ENCODE assay signal across 10 cellular contexts in genomic region chr13:30461279-30462066, GRCh38. TPM values are rescaled to one million over a fixed set of nuclear protein-coding genes. Genes with fewer than 3 reads are reported as not detected.
DNase-seq lines count a peak whose midpoint lies in the region; ATAC-seq, FAIRE-seq and TF ChIP-seq lines count a peak whose summit lies in the region.
"Not testable (repeated sequence)": the region's sequence is repeated elsewhere in the genome, so short reads cannot be mapped to it uniquely, and the experiment has no call there.
"Had no signal": no experiment of that assay in that cellular context is flagged by ENCODE, and none has a peak within 500 bp of the region (broad histone marks: within the 10 kb centered on the region; RNA-seq: fewer than 3 reads in every experiment).

No MANE protein-coding gene starts in this region.

- not testable (repeated sequence) for H3K9me3 Mint-ChIP-seq in activated CD8-positive, alpha-beta T cell treated with anti-CD3 and anti-CD28 coated beads for 36 hours; stimulated activated effector memory CD8-positive, alpha-beta T cell treated with anti-CD3 and anti-CD28 coated beads, Interleukin-12 subunit alpha, Interleukin-12 subunit beta, amount 100 ng/mL, for 72 hours

- H3K27ac Mint-ChIP-seq in activated CD8-positive, alpha-beta T cell treated with anti-CD3 and anti-CD28 coated beads for 36 hours = peak overlapping the region; percentile 73
- peak overlapping the region; percentile 88 for H3K27ac Mint-ChIP-seq in stimulated activated effector memory CD8-positive, alpha-beta T cell treated with anti-CD3 and anti-CD28 coated beads, Interleukin-12 subunit alpha, Interleukin-12 subunit beta, amount 100 ng/mL, for 72 hours

- FAIRE-seq in frontal cortex (lab: Jason Lieb, UNC) = peak; percentile 6

- H3K27ac ChIP-seq in BLaER1 = peak overlapping the region; percentile 100
- peak overlapping the region; percentile 7 for H3K27ac ChIP-seq in muscle layer of colon (ENCODE audit: low read depth, low read length)

- CTCF ChIA-PET in activated CD8-positive, alpha-beta T cell treated with anti-CD3 and anti-CD28 coated beads for 36 hours (lab: Charles Lee) = interaction anchor here (0.6 to 1.8 kb wide), 5 partner anchors 30 to 739 kb away, joined by 3 to 8 read pairs (median 5); partner anchors contain the start of gene B3GLCT

- intact Hi-C loops in activated CD8-positive, alpha-beta T cell treated with anti-CD3 and anti-CD28 coated beads for 36 hours (cut with micrococcal nuclease) = loop anchor here (10.0 kb wide), 3 partner anchors 87 to 327 kb away; no protein-coding TSS in a partner anchor

- peak; percentile 42 for DNase-seq in NCI-H748 treated with DMSO at 0.1 percent for 48 hours (lab: John Stamatoyannopoulos, UW)
- not testable (repeated sequence) for DNase-seq in activated CD8-positive, alpha-beta T cell treated with anti-CD3 and anti-CD28 coated beads for 36 hours; frontal cortex (ENCODE audit: low spot score in 2 of 2); stimulated activated effector memory CD8-positive, alpha-beta T cell treated with anti-CD3 and anti-CD28 coated beads, Interleukin-12 subunit alpha, Interleukin-12 subunit beta, amount 100 ng/mL, for 72 hours (ENCODE audit: low spot score in 2 of 2)
- DNase-seq in central memory CD4-positive, alpha-beta T cell = peak; percentile 51

- peaks cover 37% of the 10 kb centered on the region for H4K20me1 ChIP-seq in BLaER1

- ATAC-seq in GM18861 (IDR thresholded peaks at IDR 0.05; ENCODE audit: unreplicated experiment) = peak; percentile 24
- ATAC-seq in activated CD8-positive, alpha-beta T cell treated with anti-CD3 and anti-CD28 coated beads for 36 hours; stimulated activated effector memory CD8-positive, alpha-beta T cell treated with anti-CD3 and anti-CD28 coated beads, Interleukin-12 subunit alpha, Interleukin-12 subunit beta, amount 100 ng/mL, for 72 hours: not testable (repeated sequence)

- peaks cover 56% of the 10 kb centered on the region for H3K4me1 ChIP-seq in BLaER1
- H3K4me1 ChIP-seq in muscle layer of colon (ENCODE audit: insufficient read depth, low read length) = peaks cover 27% of the 10 kb centered on the region

- H3K27me3 Mint-ChIP-seq in activated CD8-positive, alpha-beta T cell treated with anti-CD3 and anti-CD28 coated beads for 36 hours = not testable (repeated sequence)

- H3K9ac ChIP-seq in BLaER1 = peak overlapping the region; percentile 100
- peak overlapping the region; percentile 76 for H3K9ac ChIP-seq in muscle layer of colon (ENCODE audit: low read length)

- H3K36me3 Mint-ChIP-seq in activated CD8-positive, alpha-beta T cell treated with anti-CD3 and anti-CD28 coated beads for 36 hours (ENCODE audit: low read depth) = peaks cover 48% of the 10 kb centered on the region
- peaks cover 89% of the 10 kb centered on the region for H3K36me3 Mint-ChIP-seq in stimulated activated effector memory CD8-positive, alpha-beta T cell treated with anti-CD3 and anti-CD28 coated beads, Interleukin-12 subunit alpha, Interleukin-12 subunit beta, amount 100 ng/mL, for 72 hours

- peak overlapping the region; percentile 100 for H3K4me3 ChIP-seq in BLaER1
- not testable (repeated sequence) for H3K4me3 ChIP-seq in muscle layer of colon (ENCODE audit: low read depth in 1 of 2, low read length in 2 of 2)

- peak overlapping the region; percentile 32 for H3K4me3 Mint-ChIP-seq in activated CD8-positive, alpha-beta T cell treated with anti-CD3 and anti-CD28 coated beads for 36 hours
- H3K4me3 Mint-ChIP-seq in stimulated activated effector memory CD8-positive, alpha-beta T cell treated with anti-CD3 and anti-CD28 coated beads, Interleukin-12 subunit alpha, Interleukin-12 subunit beta, amount 100 ng/mL, for 72 hours = peak overlapping the region; percentile 8

- H3K27me3 ChIP-seq in BLaER1; muscle layer of colon (ENCODE audit: control insufficient read depth in 1 of 2, insufficient read depth in 2 of 2, low read length in 2 of 2): not testable (repeated sequence)

- POLR2A ChIA-PET in activated CD8-positive, alpha-beta T cell treated with anti-CD3 and anti-CD28 coated beads for 36 hours (lab: Charles Lee) = interaction anchor here (0.6 to 1.8 kb wide), 5 partner anchors 14 to 341 kb away, joined by 3 to 4 read pairs (median 4); no protein-coding TSS in a partner anchor

- H3K9me3 ChIP-seq in BLaER1; muscle layer of colon (ENCODE audit: low read length): not testable (repeated sequence)

- peak; percentile 36 for TF ChIP-seq CTCF in activated CD8-positive, alpha-beta T cell treated with anti-CD3 and anti-CD28 coated beads for 36 hours (IDR thresholded peaks at IDR 0.05)

- H3K4me2 ChIP-seq in BLaER1 = peak overlapping the region; percentile 75

- peaks cover 38% of the 10 kb centered on the region for H3K4me1 Mint-ChIP-seq in activated CD8-positive, alpha-beta T cell treated with anti-CD3 and anti-CD28 coated beads for 36 hours (ENCODE audit: low read depth)
- H3K4me1 Mint-ChIP-seq in stimulated activated effector memory CD8-positive, alpha-beta T cell treated with anti-CD3 and anti-CD28 coated beads, Interleukin-12 subunit alpha, Interleukin-12 subunit beta, amount 100 ng/mL, for 72 hours = peaks cover 34% of the 10 kb centered on the region

- H3K36me3 ChIP-seq in BLaER1 (peaks cover 47% of the 10 kb centered on the region), muscle layer of colon (ENCODE audit: insufficient read depth, low read length) (peaks cover 18% of the 10 kb centered on the region)

RNA-seq across cellular contexts. Expression of gene HMGB1, which starts 4.3 kb away (rescaled TPM):
- 100 to 1,000 TPM; 666 to 676 TPM for total RNA-seq in activated CD8-positive, alpha-beta T cell treated with anti-CD3 and anti-CD28 coated beads for 36 hours
- total RNA-seq in frontal cortex = 199 TPM

RNA-seq across cellular contexts. Expression of gene UBE2L5, which starts 39.2 kb away (rescaled TPM):
- total RNA-seq in activated CD8-positive, alpha-beta T cell treated with anti-CD3 and anti-CD28 coated beads for 36 hours = not detected
- not detected for total RNA-seq in frontal cortex
- total RNA-seq: HT-29, pulmonary artery endothelial cell had no signal
